ENCODE assay signal across 16 cellular contexts in the genomic region with DNA sequence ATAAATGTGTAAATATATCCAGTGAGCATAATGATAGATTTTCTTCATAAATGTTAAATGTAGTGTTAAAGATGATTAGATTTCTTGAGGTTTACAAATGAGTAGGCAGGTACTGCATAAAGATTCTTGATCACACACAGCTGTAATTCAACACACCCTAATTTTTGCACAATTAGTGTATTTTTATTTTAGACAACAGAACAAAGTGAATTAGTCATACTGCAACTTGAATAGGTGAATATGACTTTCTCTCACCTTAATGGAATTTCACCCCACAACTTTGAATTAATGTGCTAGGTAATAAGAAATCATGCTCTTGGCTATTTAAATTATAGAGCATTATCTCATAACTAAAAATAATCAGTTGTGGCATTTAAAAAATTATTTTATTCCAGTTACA.
DNase-seq lines count a peak whose midpoint lies in the region; ATAC-seq and TF ChIP-seq lines count a peak whose summit lies in the region.
"Had no signal": no experiment of that assay in that cellular context is flagged by ENCODE, and none has a peak within 500 bp of the region (broad histone marks: within the 10 kb centered on the region; RNA-seq: fewer than 3 reads in every experiment).

No MANE protein-coding gene starts in this region.

- DNase-seq in HCT116 (ENCODE audit: low read depth, low spot score): no peak
- peak; percentile 66 for DNase-seq in NCI-H69 (lab: John Stamatoyannopoulos, UW)
- peak; percentile 91 for DNase-seq in epithelial cell of esophagus (ENCODE audit: low read depth)
- DNase-seq in glutamatergic neuron: no peak
- DNase-seq in natural killer cell: no peak
- DNase-seq in SIG-M5 treated with dmso at 0.1 percent for 504 hours (lab: John Stamatoyannopoulos, UW; ENCODE audit: unreplicated experiment): no peak
- DNase-seq in smooth muscle cell (lab: John Stamatoyannopoulos, UW; ENCODE audit: unreplicated experiment): no peak
- DNase-seq: 8988T; CD4-positive, alpha-beta memory T cell; DMS79; GDM1; GOT3; H9 had no signal

- H3K4me1 Mint-ChIP-seq in glutamatergic neuron (ENCODE audit: low read depth, unreplicated experiment) (peaks cover 21% of the 10 kb centered on the region), natural killer cell (no peaks in the 10 kb centered on the region)
- H3K4me1 Mint-ChIP-seq: CD14-positive monocyte; CD4-positive, alpha-beta memory T cell; H9 had no signal

- RAD21 ChIA-PET in HCT116 (lab: Charles Lee; ENCODE audit: low non-redundant PET in 1 of 2, low total read pairs in 2 of 2, uncharacterized antibody in 2 of 2, unreplicated experiment in 2 of 2): no interaction called here

- BruUV-seq in HCT116 (replicated peaks; lab: Mats Ljungman, UMichigan): no TSS peak

- H2AFZ ChIP-seq in HCT116 (ENCODE audit: low read depth, low read length, poor library complexity, severe bottlenecking): no peak overlapping the region
- H2AFZ ChIP-seq in smooth muscle cell (ENCODE audit: low read depth): no peak overlapping the region

- H3K4me2 ChIP-seq in HCT116 (ENCODE audit: low read length): 0 out of 2 replicates have a peak overlapping the region, but pooled peaks have one; percentile 1
- no peak overlapping the region for H3K4me2 ChIP-seq in smooth muscle cell
- H3K4me2 ChIP-seq: BLaER1 had no signal

- no peak for TF ChIP-seq POLR2A in HCT116 (IDR thresholded peaks at IDR 0.05; ENCODE audit: borderline replicate concordance, extremely low read depth, insufficient read depth, insufficient read length)

- TF ChIP-seq RAD21 in HCT116 (IDR thresholded peaks at IDR 0.05; ENCODE audit: low read depth): no peak

- H3K9me3 Mint-ChIP-seq in glutamatergic neuron (ENCODE audit: unreplicated experiment): peaks cover 6% of the 10 kb centered on the region
- H3K9me3 Mint-ChIP-seq in natural killer cell: peaks cover 5 to 12% of the 10 kb centered on the region in 2 donors
- H3K9me3 Mint-ChIP-seq: H9 had no signal

- no peak overlapping the region for H3K9ac ChIP-seq in HCT116 (ENCODE audit: low read length)
- no peak overlapping the region for H3K9ac ChIP-seq in smooth muscle cell (ENCODE audit: low read depth)
- H3K9ac ChIP-seq: BLaER1 had no signal

- H3K4me3 Mint-ChIP-seq in glutamatergic neuron (ENCODE audit: unreplicated experiment) (peak overlapping the region; percentile 2), natural killer cell (no peak overlapping the region)
- H3K4me3 Mint-ChIP-seq: CD14-positive monocyte; CD4-positive, alpha-beta memory T cell; H9 had no signal

- H3K27ac ChIP-seq in HCT116 (ENCODE audit: low read depth, low read length) (no peak overlapping the region), smooth muscle cell (ENCODE audit: low read depth) (no peak overlapping the region)
- H3K27ac ChIP-seq: BLaER1 had no signal

- TF ChIP-seq CTCF in HCT116 (IDR thresholded peaks at IDR 0.05 in 2 of 3, conservative IDR thresholded peaks at IDR 0.05 in 1 of 3; ENCODE audit: borderline replicate concordance in 1 of 3, insufficient read depth in 1 of 3, low read depth in 2 of 3, low read length in 2 of 3): no peak
- TF ChIP-seq CTCF in epithelial cell of esophagus (IDR thresholded peaks at IDR 0.05; ENCODE audit: insufficient read depth, low read depth, low read length, missing control alignments): no peak
- TF ChIP-seq CTCF in glutamatergic neuron (IDR thresholded peaks at IDR 0.05; ENCODE audit: partially characterized antibody, unreplicated experiment): no peak
- TF ChIP-seq CTCF in natural killer cell (IDR thresholded peaks at IDR 0.05): no peak
- no peak for TF ChIP-seq CTCF in smooth muscle cell (IDR thresholded peaks at IDR 0.05; ENCODE audit: borderline replicate concordance, insufficient read depth, poor library complexity, severe bottlenecking)

- no peaks in the 10 kb centered on the region for H3K27me3 ChIP-seq in HCT116 (ENCODE audit: insufficient read depth, low read length)
- H3K27me3 ChIP-seq in smooth muscle cell (ENCODE audit: low read depth): no peaks in the 10 kb centered on the region
- H3K27me3 ChIP-seq: BLaER1 had no signal

- H3K4me3 ChIP-seq in HCT116 (replicated peaks in 1 of 2; ENCODE audit: low read depth in 1 of 2, low read length in 2 of 2) (no peak overlapping the region), epithelial cell of esophagus (ENCODE audit: low read length) (no peak overlapping the region), smooth muscle cell (no peak overlapping the region)
- H3K4me3 ChIP-seq: BLaER1 had no signal

- no peaks in the 10 kb centered on the region for H3K79me2 ChIP-seq in HCT116 (ENCODE audit: insufficient read depth, low read length)
- no peaks in the 10 kb centered on the region for H3K79me2 ChIP-seq in smooth muscle cell (ENCODE audit: low read depth)

- H4K20me1 ChIP-seq in HCT116 (ENCODE audit: insufficient read depth): no peaks in the 10 kb centered on the region
- no peaks in the 10 kb centered on the region for H4K20me1 ChIP-seq in smooth muscle cell (ENCODE audit: low read depth)
- H4K20me1 ChIP-seq: BLaER1 had no signal

- peak overlapping the region; percentile 94 for H3K27ac Mint-ChIP-seq in glutamatergic neuron (ENCODE audit: unreplicated experiment)
- no peak overlapping the region for H3K27ac Mint-ChIP-seq in natural killer cell
- H3K27ac Mint-ChIP-seq: CD14-positive monocyte; CD4-positive, alpha-beta memory T cell; H9 had no signal

- intact Hi-C loops in HCT116 (cut with micrococcal nuclease): no loop called here
- intact Hi-C loops in natural killer cell (cut with micrococcal nuclease): no loop called here

- no peaks in the 10 kb centered on the region; the same call in 1 of the 2 replicates for H3K9me2 ChIP-seq in HCT116 (ENCODE audit: insufficient read depth)

- ATAC-seq in HCT116 (no peak), natural killer cell (no peak), GM21723 (IDR thresholded peaks at IDR 0.05; ENCODE audit: unreplicated experiment) (no peak)

- peaks cover 0 to 12% of the 10 kb centered on the region in 2 experiments; a peak in 1 of 4 replicates for H3K4me1 ChIP-seq in HCT116 (ENCODE audit: control insufficient read depth in 1 of 2, insufficient read depth in 2 of 2, low read length in 2 of 2)
- no peaks in the 10 kb centered on the region for H3K4me1 ChIP-seq in smooth muscle cell (ENCODE audit: low read depth)

- H3K36me3 Mint-ChIP-seq in glutamatergic neuron (ENCODE audit: unreplicated experiment) (no peaks in the 10 kb centered on the region), natural killer cell (no peaks in the 10 kb centered on the region)
- H3K36me3 Mint-ChIP-seq: CD14-positive monocyte; CD4-positive, alpha-beta memory T cell had no signal

- POLR2A ChIA-PET in HCT116 (lab: Charles Lee): no interaction called here

- peaks cover 6% of the 10 kb centered on the region for H3F3A ChIP-seq in smooth muscle cell (ENCODE audit: low read depth)

- no peaks in the 10 kb centered on the region for H3K9me3 ChIP-seq in HCT116 (ENCODE audit: control insufficient read depth in 1 of 2, insufficient read depth in 1 of 2, low read depth in 1 of 2, low read length in 2 of 2)
- no peaks in the 10 kb centered on the region for H3K9me3 ChIP-seq in smooth muscle cell (replicated peaks; ENCODE audit: low read depth)
- H3K9me3 ChIP-seq: BLaER1 had no signal

- CTCF ChIA-PET in HCT116 (lab: Charles Lee): no interaction called here

- H3K36me3 ChIP-seq in HCT116 (ENCODE audit: control insufficient read depth in 1 of 2, insufficient read depth in 2 of 2, low read length in 2 of 2) (no peaks in the 10 kb centered on the region), smooth muscle cell (ENCODE audit: low read depth) (no peaks in the 10 kb centered on the region)
- H3K36me3 ChIP-seq: BLaER1 had no signal

- H3K27me3 Mint-ChIP-seq in glutamatergic neuron (ENCODE audit: unreplicated experiment) (peaks cover 1% of the 10 kb centered on the region), natural killer cell (ENCODE audit: low read depth in 2 of 2) (no peaks in the 10 kb centered on the region)
- H3K27me3 Mint-ChIP-seq: CD4-positive, alpha-beta memory T cell had no signal

TF ChIP-seq in HCT116, 20 proteins besides CTCF, POLR2A, EP300 and RAD21:
- TF ChIP-seq FOSL1 (IDR thresholded peaks at IDR 0.05; ENCODE audit: low read depth) (no peak), EZH2 (IDR thresholded peaks at IDR 0.05) (no peak), YY1 (IDR thresholded peaks at IDR 0.05; ENCODE audit: extremely low read depth, insufficient replicate concordance, low read depth, low read length) (no peak), TCF7L2 (IDR thresholded peaks at IDR 0.05; ENCODE audit: borderline replicate concordance, extremely low read depth, insufficient read depth, insufficient read length) (no peak), JUND (IDR thresholded peaks at IDR 0.05) (no peak), ELF1 (IDR thresholded peaks at IDR 0.05; ENCODE audit: borderline replicate concordance, low read depth) (no peak), EGR1 (IDR thresholded peaks at IDR 0.05; ENCODE audit: low read depth) (no peak), CEBPB (IDR thresholded peaks at IDR 0.05; ENCODE audit: low read depth) (no peak), SP1 (IDR thresholded peaks at IDR 0.05; ENCODE audit: low read depth) (no peak)
- TF ChIP-seq, protein P1, sequence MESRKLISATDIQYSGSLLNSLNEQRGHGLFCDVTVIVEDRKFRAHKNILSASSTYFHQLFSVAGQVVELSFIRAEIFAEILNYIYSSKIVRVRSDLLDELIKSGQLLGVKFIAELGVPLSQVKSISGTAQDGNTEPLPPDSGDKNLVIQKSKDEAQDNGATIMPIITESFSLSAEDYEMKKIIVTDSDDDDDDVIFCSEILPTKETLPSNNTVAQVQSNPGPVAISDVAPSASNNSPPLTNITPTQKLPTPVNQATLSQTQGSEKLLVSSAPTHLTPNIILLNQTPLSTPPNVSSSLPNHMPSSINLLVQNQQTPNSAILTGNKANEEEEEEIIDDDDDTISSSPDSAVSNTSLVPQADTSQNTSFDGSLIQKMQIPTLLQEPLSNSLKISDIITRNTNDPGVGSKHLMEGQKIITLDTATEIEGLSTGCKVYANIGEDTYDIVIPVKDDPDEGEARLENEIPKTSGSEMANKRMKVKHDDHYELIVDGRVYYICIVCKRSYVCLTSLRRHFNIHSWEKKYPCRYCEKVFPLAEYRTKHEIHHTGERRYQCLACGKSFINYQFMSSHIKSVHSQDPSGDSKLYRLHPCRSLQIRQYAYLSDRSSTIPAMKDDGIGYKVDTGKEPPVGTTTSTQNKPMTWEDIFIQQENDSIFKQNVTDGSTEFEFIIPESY (IDR thresholded peaks at IDR 0.05; ENCODE audit: extremely low read depth, insufficient replicate concordance, low read length): no peak
- TF ChIP-seq, protein P2, sequence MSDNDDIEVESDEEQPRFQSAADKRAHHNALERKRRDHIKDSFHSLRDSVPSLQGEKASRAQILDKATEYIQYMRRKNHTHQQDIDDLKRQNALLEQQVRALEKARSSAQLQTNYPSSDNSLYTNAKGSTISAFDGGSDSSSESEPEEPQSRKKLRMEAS (IDR thresholded peaks at IDR 0.05): no peak

Comparison
In these comparisons a context has a peak if more than half of its experiments do, and no peak if none do; other contexts are left out.
1. DNase-seq: peak in NCI-H69 (single experiment) and epithelial cell of esophagus (single experiment); none in HCT116 (single experiment), glutamatergic neuron (single experiment), natural killer cell (single experiment), SIG-M5 treated with dmso at 0.1 percent for 504 hours (single experiment) and smooth muscle cell (single experiment).